Comparison of ENCODE assay signal across 1 cellular context in genomic region chr14:23277928-23278327, GRCh38.
TF ChIP-seq lines count a peak whose summit lies in the region.
"Not testable (repeated sequence)": the region's sequence is repeated elsewhere in the genome, so short reads cannot be mapped to it uniquely, and the experiment has no call there.

No MANE protein-coding gene starts in this region.

TF ChIP-seq in K562, 482 proteins besides CTCF, POLR2A, EP300 and RAD21:
- TF ChIP-seq TRIM24 (IDR thresholded peaks at IDR 0.05) (peak; percentile 17 to 71; a peak in 3 of 4 replicates), SMARCE1 (IDR thresholded peaks at IDR 0.05) (0 out of 2 replicates have a peak, but pooled peaks have one; percentile 58), MYBL2 (IDR thresholded peaks at IDR 0.05; ENCODE audit: low read depth) (0 out of 2 replicates have a peak, but pooled peaks have one; percentile 18), TCF3 (CRISPR knock-in tag; IDR thresholded peaks at IDR 0.05) (peak; percentile 8; the same call in 1 of the 2 replicates), FOSL1 (tag; conservative IDR thresholded peaks at IDR 0.05) (peak; percentile 90), TEAD4 (IDR thresholded peaks at IDR 0.05; ENCODE audit: low read length) (0 out of 2 replicates have a peak, but pooled peaks have one; percentile 31), SMAD4 (CRISPR knock-in tag; conservative IDR thresholded peaks at IDR 0.05) (0 out of 2 replicates have a peak, but pooled peaks have one; percentile 24), HDAC2 (IDR thresholded peaks at IDR 0.05) (0 out of 2 replicates have a peak, but pooled peaks have one; percentile 31), FOXM1 (IDR thresholded peaks at IDR 0.05; ENCODE audit: low read depth) (peak; percentile 85), TFAP4 (CRISPR knock-in tag; IDR thresholded peaks at IDR 0.05; ENCODE audit: borderline replicate concordance) (peak; percentile 97), L3MBTL2 (IDR thresholded peaks at IDR 0.05) (0 out of 2 replicates have a peak, but pooled peaks have one; percentile 21), TAL1 (IDR thresholded peaks at IDR 0.05) (peak; percentile 25; the same call in 1 of the 2 replicates), MAFK (IDR thresholded peaks at IDR 0.05; ENCODE audit: low read length) (0 out of 2 replicates have a peak, but pooled peaks have one; percentile 8), NFE2 (IDR thresholded peaks at IDR 0.05; ENCODE audit: low read depth) (peak; percentile 70; the same call in 1 of the 2 replicates), NFIC (IDR thresholded peaks at IDR 0.05) (0 out of 2 replicates have a peak, but pooled peaks have one; percentile 16), TOE1 (IDR thresholded peaks at IDR 0.05; ENCODE audit: borderline replicate concordance) (0 out of 2 replicates have a peak, but pooled peaks have one; percentile 31), DPF2 (IDR thresholded peaks at IDR 0.05) (peak; percentile 77), CBFA2T2 (conservative IDR thresholded peaks at IDR 0.05) (peak; percentile 69), CBFA2T3 (IDR thresholded peaks at IDR 0.05) (peak; percentile 78), DACH1 (IDR thresholded peaks at IDR 0.05; ENCODE audit: partially characterized antibody) (peak; percentile 83), ARID1B (IDR thresholded peaks at IDR 0.05) (peak; percentile 70), ZNF384 (IDR thresholded peaks at IDR 0.05; ENCODE audit: low read depth, low read length) (peak; percentile 88), BCOR (IDR thresholded peaks at IDR 0.05) (peak; percentile 57; the same call in 1 of the 2 replicates), SOX6 (IDR thresholded peaks at IDR 0.05) (peak; percentile 47; the same call in 1 of the 2 replicates), SMARCA4 (IDR thresholded peaks at IDR 0.05) (peak; percentile 64; the same call in 1 of the 2 replicates), MAFF (IDR thresholded peaks at IDR 0.05; ENCODE audit: low read length) (peak; percentile 60; the same call in 1 of the 2 replicates), MAFG (tag; conservative IDR thresholded peaks at IDR 0.05) (peak; percentile 41; the same call in 1 of the 2 replicates), ZNF316 (IDR thresholded peaks at IDR 0.05) (peak; percentile 21; the same call in 1 of the 2 replicates), JUND (IDR thresholded peaks at IDR 0.05; ENCODE audit: borderline replicate concordance, low read depth, low read length) (peak; percentile 88), JUND (tag; IDR thresholded peaks at IDR 0.05; ENCODE audit: borderline replicate concordance, low read depth, low read length) (peak; percentile 87; the same call in 2 of the 3 replicates), ATF1 (tag; IDR thresholded peaks at IDR 0.05) (0 out of 2 replicates have a peak, but pooled peaks have one; percentile 32), ATF3 (IDR thresholded peaks at IDR 0.05) (peak; percentile 89), ATF3 (CRISPR knock-in tag; conservative IDR thresholded peaks at IDR 0.05) (peak; percentile 90; the same call in 1 of the 2 replicates)
- TF ChIP-seq MYBL2 (CRISPR knock-in tag; IDR thresholded peaks at IDR 0.05; ENCODE audit: borderline replicate concordance); TEAD4 (CRISPR knock-in tag; IDR thresholded peaks at IDR 0.05; ENCODE audit: borderline replicate concordance); FOXM1 (CRISPR knock-in tag; IDR thresholded peaks at IDR 0.05; ENCODE audit: low read depth); TOE1 (CRISPR knock-in tag; IDR thresholded peaks at IDR 0.05; ENCODE audit: borderline replicate concordance, low read depth); ATF1 (CRISPR knock-in tag; IDR thresholded peaks at IDR 0.05): not testable (repeated sequence)
TF ChIP-seq in K562: peak in this region for 31; not testable (repeated sequence) for 451.
